Comparison of ENCODE assay signal across 21 cellular contexts in genomic region chr15:66724732-66725467, GRCh38. TPM values are rescaled to one million over a fixed set of nuclear protein-coding genes. Genes with fewer than 3 reads are reported as not detected.
DNase-seq lines count a peak whose midpoint lies in the region; ATAC-seq lines count a peak whose summit lies in the region.
"Had no signal": no experiment of that assay in that cellular context is flagged by ENCODE, and none has a peak within 500 bp of the region (broad histone marks: within the 10 kb centered on the region; RNA-seq: fewer than 3 reads in every experiment).

No MANE protein-coding gene starts in this region.

- no peaks in the 10 kb centered on the region for H3K27me3 ChIP-seq in muscle layer of colon (ENCODE audit: control insufficient read depth in 1 of 2, insufficient read depth in 2 of 2, low read length in 2 of 2)
- no peaks in the 10 kb centered on the region for H3K27me3 ChIP-seq in aorta (ENCODE audit: control insufficient read depth in 1 of 2, insufficient read depth in 2 of 2, low read length in 1 of 2)
- H3K27me3 ChIP-seq: BLaER1 treated with 17β-estradiol and CSF1 and Interleukin-3, amounts not matched to agents 10 nM and 100 nM; testis had no signal

- H3K27ac ChIP-seq in muscle layer of colon (ENCODE audit: low read depth, low read length) (peak overlapping the region; percentile 51), aorta (ENCODE audit: low read depth in 1 of 2, low read length in 2 of 2) (peak overlapping the region; percentile 8 to 53)
- H3K27ac ChIP-seq: 22Rv1; BLaER1 treated with 17β-estradiol and CSF1 and Interleukin-3, amounts not matched to agents 10 nM and 100 nM; testis had no signal

- H3K36me3 Mint-ChIP-seq in activated CD4-positive, alpha-beta T cell treated with anti-CD3 and anti-CD28 coated beads, Interleukin-2, amount 10 ng/mL, durations not matched to agents 24 days and 14 days (ENCODE audit: low read depth) = no peaks in the 10 kb centered on the region
- H3K36me3 Mint-ChIP-seq in activated naive CD8-positive, alpha-beta T cell treated with anti-CD3 and anti-CD28 coated beads, Interleukin-2, amount 50 U/mL, for 24 hours (ENCODE audit: low read depth) = no peaks in the 10 kb centered on the region

- H3K27ac Mint-ChIP-seq in activated CD4-positive, alpha-beta T cell treated with anti-CD3 and anti-CD28 coated beads, Interleukin-2, amount 10 ng/mL, durations not matched to agents 24 days and 14 days = peak overlapping the region; percentile 1
- H3K27ac Mint-ChIP-seq in activated naive CD8-positive, alpha-beta T cell treated with anti-CD3 and anti-CD28 coated beads, Interleukin-2, amount 50 U/mL, for 24 hours = no peak overlapping the region
- peak overlapping the region in 1 of 2 donors; percentile 11 for H3K27ac Mint-ChIP-seq in stimulated activated naive CD8-positive, alpha-beta T cell treated with anti-CD3 and anti-CD28 coated beads, Interleukin-15, amount 100 ng/mL, for 72 hours

- H3K9me3 Mint-ChIP-seq in activated CD4-positive, alpha-beta T cell treated with anti-CD3 and anti-CD28 coated beads, Interleukin-2, amount 10 ng/mL, durations not matched to agents 24 days and 14 days = no peaks in the 10 kb centered on the region
- no peaks in the 10 kb centered on the region for H3K9me3 Mint-ChIP-seq in activated naive CD8-positive, alpha-beta T cell treated with anti-CD3 and anti-CD28 coated beads, Interleukin-2, amount 50 U/mL, for 24 hours
- H3K9me3 Mint-ChIP-seq in stimulated activated naive CD8-positive, alpha-beta T cell treated with anti-CD3 and anti-CD28 coated beads, Interleukin-15, amount 100 ng/mL, for 72 hours = no peaks in the 10 kb centered on the region

- H3K9ac ChIP-seq in muscle layer of colon (ENCODE audit: low read length) = no peak overlapping the region
- H3K9ac ChIP-seq: BLaER1 treated with 17β-estradiol and CSF1 and Interleukin-3, amounts not matched to agents 10 nM and 100 nM had no signal

- peaks cover 24% of the 10 kb centered on the region for H3K4me1 Mint-ChIP-seq in activated CD4-positive, alpha-beta T cell treated with anti-CD3 and anti-CD28 coated beads, Interleukin-2, amount 10 ng/mL, durations not matched to agents 24 days and 14 days
- no peaks in the 10 kb centered on the region for H3K4me1 Mint-ChIP-seq in activated naive CD8-positive, alpha-beta T cell treated with anti-CD3 and anti-CD28 coated beads, Interleukin-2, amount 50 U/mL, for 24 hours
- peaks cover 10% of the 10 kb centered on the region for H3K4me1 Mint-ChIP-seq in stimulated activated naive CD8-positive, alpha-beta T cell treated with anti-CD3 and anti-CD28 coated beads, Interleukin-15, amount 100 ng/mL, for 72 hours

- ATAC-seq in aorta (ENCODE audit: low FRiP score) (no peak), GM18498 (IDR thresholded peaks at IDR 0.05; ENCODE audit: unreplicated experiment) (no peak)
- ATAC-seq in activated naive CD8-positive, alpha-beta T cell treated with anti-CD3 and anti-CD28 coated beads, Interleukin-2, amount 50 U/mL, for 24 hours = no peak
- ATAC-seq in stimulated activated naive CD8-positive, alpha-beta T cell treated with anti-CD3 and anti-CD28 coated beads, Interleukin-15, amount 100 ng/mL, for 72 hours = no peak
- ATAC-seq: Right ventricle myocardium inferior had no signal

- H3K36me3 ChIP-seq in muscle layer of colon (ENCODE audit: insufficient read depth, low read length) (no peaks in the 10 kb centered on the region), aorta (ENCODE audit: control insufficient read depth in 1 of 2, insufficient read depth in 2 of 2, low read length in 1 of 2) (no peaks in the 10 kb centered on the region)

- H3K9me3 ChIP-seq in muscle layer of colon (ENCODE audit: low read length) = no peaks in the 10 kb centered on the region
- H3K9me3 ChIP-seq in aorta (ENCODE audit: control insufficient read depth, low read length) = no peaks in the 10 kb centered on the region
- H3K9me3 ChIP-seq: BLaER1 treated with 17β-estradiol and CSF1 and Interleukin-3, amounts not matched to agents 10 nM and 100 nM; testis had no signal

- H3K27me3 Mint-ChIP-seq in activated CD4-positive, alpha-beta T cell treated with anti-CD3 and anti-CD28 coated beads, Interleukin-2, amount 10 ng/mL, durations not matched to agents 24 days and 14 days = peaks cover 3% of the 10 kb centered on the region
- H3K27me3 Mint-ChIP-seq in activated naive CD8-positive, alpha-beta T cell treated with anti-CD3 and anti-CD28 coated beads, Interleukin-2, amount 50 U/mL, for 24 hours = peaks cover 2% of the 10 kb centered on the region
- H3K27me3 Mint-ChIP-seq in stimulated activated naive CD8-positive, alpha-beta T cell treated with anti-CD3 and anti-CD28 coated beads, Interleukin-15, amount 100 ng/mL, for 72 hours = no peaks in the 10 kb centered on the region

- H3K4me3 Mint-ChIP-seq in activated CD4-positive, alpha-beta T cell treated with anti-CD3 and anti-CD28 coated beads, Interleukin-2, amount 10 ng/mL, durations not matched to agents 24 days and 14 days = no peak overlapping the region
- no peak overlapping the region for H3K4me3 Mint-ChIP-seq in activated naive CD8-positive, alpha-beta T cell treated with anti-CD3 and anti-CD28 coated beads, Interleukin-2, amount 50 U/mL, for 24 hours
- no peak overlapping the region for H3K4me3 Mint-ChIP-seq in stimulated activated naive CD8-positive, alpha-beta T cell treated with anti-CD3 and anti-CD28 coated beads, Interleukin-15, amount 100 ng/mL, for 72 hours

- no peak overlapping the region for H3K4me3 ChIP-seq in muscle layer of colon (ENCODE audit: low read depth in 1 of 2, low read length in 2 of 2)
- H3K4me3 ChIP-seq in aorta (ENCODE audit: low read length in 2 of 2) = no peak overlapping the region
- H3K4me3 ChIP-seq: BLaER1 treated with 17β-estradiol and CSF1 and Interleukin-3, amounts not matched to agents 10 nM and 100 nM; testis had no signal

- DNase-seq in activated CD4-positive, alpha-beta T cell treated with anti-CD3 and anti-CD28 coated beads, Interleukin-2, amount 10 ng/mL, durations not matched to agents 24 days and 14 days = no peak
- no peak for DNase-seq in activated CD4-positive, alpha-beta T cell treated with anti-CD3 and anti-CD28 coated beads, Interleukin-2, amount 50 U/mL, for 48 hours
- DNase-seq in dedifferentiated amniotic fluid mesenchymal stem cell (ENCODE audit: extremely low spot score) (peak; percentile 66), aorta (peak in 1 of 2 donors; percentile 63)
- DNase-seq in activated naive CD8-positive, alpha-beta T cell treated with anti-CD3 and anti-CD28 coated beads, Interleukin-2, amount 50 U/mL, for 24 hours = no peak
- DNase-seq in stimulated activated naive CD8-positive, alpha-beta T cell treated with anti-CD3 and anti-CD28 coated beads, Interleukin-15, amount 100 ng/mL, for 72 hours = no peak
- DNase-seq: activated naive CD4-positive, alpha-beta T cell; cortex of kidney; foreskin melanocyte; GF-D8; kidney glomerular epithelial cell; midbrain; NCI-H1417; stimulated activated CD4-positive, alpha-beta T cell treated with anti-CD3 and anti-CD28 coated beads, Interleukin-12 subunit alpha, Interleukin-12 subunit beta, amount 100 ng/mL, for 4 hours; T-helper 1 cell; testis had no signal

- 19 to 25% methylated on average over 14 of the region's 14 CpGs for WGBS in aorta, 2 donors

- intact Hi-C loops in activated CD4-positive, alpha-beta T cell treated with anti-CD3 and anti-CD28 coated beads, Interleukin-2, amount 10 ng/mL, durations not matched to agents 24 days and 14 days (cut with micrococcal nuclease) = no loop called here
- intact Hi-C loops in aorta (cut with DNase I) = no loop called here

- peaks cover 47% of the 10 kb centered on the region for H3K4me1 ChIP-seq in muscle layer of colon (ENCODE audit: insufficient read depth, low read length)
- peaks cover 0 to 7% of the 10 kb centered on the region in 2 donors for H3K4me1 ChIP-seq in aorta (ENCODE audit: control insufficient read depth in 1 of 2, insufficient read depth in 2 of 2, low read length in 2 of 2)
- H3K4me1 ChIP-seq: BLaER1 treated with 17β-estradiol and CSF1 and Interleukin-3, amounts not matched to agents 10 nM and 100 nM; testis had no signal

RNA-seq across cellular contexts. Expression of gene SMAD6, which starts 22.9 kb away (rescaled TPM):
- 0.19 and 0.40 TPM in 2 replicates for total RNA-seq in activated CD4-positive, alpha-beta T cell treated with anti-CD3 and anti-CD28 coated beads, Interleukin-2, amount 10 ng/mL, durations not matched to agents 24 days and 14 days
- total RNA-seq in aorta = 10 to 100 TPM; 34.8 to 92.0 TPM
- 10 to 100 TPM in 1 of 2 donors, 1 to 10 TPM in 1; 7.1 to 14.3 TPM for polyA plus RNA-seq in aorta

Comparison
In these comparisons a context has a peak if more than half of its experiments do, and no peak if none do; other contexts are left out.
1. RNA of gene SMAD6, which starts 22.9 kb away (total RNA-seq): 34.8 to 92.0 TPM in aorta; 0.19 to 0.40 TPM in activated CD4-positive, alpha-beta T cell treated with anti-CD3 and anti-CD28 coated beads, Interleukin-2, amount 10 ng/mL, durations not matched to agents 24 days and 14 days; every median in the first group is over 10 times any median in the second.